17 cellular contexts compared by ENCODE assay signal in the genomic region with DNA sequence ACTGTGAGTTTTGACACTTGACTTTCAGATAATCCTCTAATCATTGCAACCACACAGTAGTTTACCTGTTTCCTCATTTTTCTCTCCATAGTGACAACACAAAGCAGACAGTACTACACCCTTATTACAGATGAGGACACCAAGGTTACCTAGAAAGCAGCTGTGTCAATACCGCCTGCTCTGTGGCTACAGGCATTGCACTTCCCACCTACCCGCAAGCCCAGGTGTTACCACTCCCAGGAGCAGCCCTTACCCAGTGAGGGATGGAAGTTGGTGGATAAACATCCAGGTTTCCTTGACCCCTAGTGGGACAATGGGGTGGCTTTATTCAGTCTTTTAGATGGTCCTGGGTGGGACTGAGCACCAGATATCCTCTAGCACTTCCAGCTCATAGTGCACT.
"Had no signal": no experiment of that assay in that cellular context is flagged by ENCODE, and none has a peak within 500 bp of the region (broad histone marks: within the 10 kb centered on the region; RNA-seq: fewer than 3 reads in every experiment).

No MANE protein-coding gene starts in this region.

- DNase-seq: activated CD4-positive, alpha-beta T cell treated with anti-CD3 and anti-CD28 coated beads for 36 hours; activated CD4-positive, CD25-positive, alpha-beta regulatory T cell; activated CD8-positive, alpha-beta T cell treated with anti-CD3 and anti-CD28 coated beads, Interleukin-2, amount 10 ng/mL, durations not matched to agents 7 days and 5 days; activated naive CD4-positive, alpha-beta T cell treated with Interleukin-2 at 50 U/mL for 16 hours; activated T-cell treated with anti-CD3 and anti-CD28 coated beads for 4 hours; activated T-cell treated with anti-CD3 and anti-CD28 coated beads, Interleukin-2, amount 50 U/mL, for 72 hours; anterior cingulate cortex; cerebellar nuclear complex; effector memory CD8-positive, alpha-beta T cell; islet precursor cell; left ventricle myocardium superior; mucosa of descending colon; retina; stimulated activated CD4-positive, alpha-beta T cell treated with anti-CD3 and anti-CD28 coated beads, Interleukin-4, amount 100 ng/mL, for 24 hours; stimulated activated naive CD8-positive, alpha-beta T cell treated with anti-CD3 and anti-CD28 coated beads, Interleukin-15, amount 100 ng/mL, for 72 hours; substantia nigra; uterus had no signal
